In genomic region chr2:109387221-109387735, GRCh38 we compare ENCODE assay signal across 14 cellular contexts.
A peak's percentile ranks its signal among the peaks of the same experiment; 100 is the strongest.
DNase-seq lines count a peak whose midpoint lies in the region; ATAC-seq and TF ChIP-seq lines count a peak whose summit lies in the region.
"Had no signal": no experiment of that assay in that cellular context is flagged by ENCODE, and none has a peak within 500 bp of the region (broad histone marks: within the 10 kb centered on the region; RNA-seq: fewer than 3 reads in every experiment).

No MANE protein-coding gene starts in this region.

- H3K36me3 Mint-ChIP-seq in chondrocyte (ENCODE audit: low read depth), result peaks cover 31% of the 10 kb centered on the region
- H3K36me3 Mint-ChIP-seq: CD4-positive, alpha-beta memory T cell had no signal

- CTCF ChIA-PET in HEK293 (lab: Yijun Ruan, JAX), result no interaction called here

- H3K36me3 ChIP-seq in HEK293 (ENCODE audit: control insufficient read depth in 2 of 2, insufficient read depth in 1 of 2, low read length in 2 of 2), result no peaks in the 10 kb centered on the region
- H3K36me3 ChIP-seq in lower lobe of right lung, result no peaks in the 10 kb centered on the region
- no peaks in the 10 kb centered on the region for H3K36me3 ChIP-seq in spleen
- H3K36me3 ChIP-seq: HAP-1 had no signal

- H3K4me1 Mint-ChIP-seq in chondrocyte (ENCODE audit: low read depth), result peaks cover 44% of the 10 kb centered on the region
- H3K4me1 Mint-ChIP-seq: B cell; CD4-positive, alpha-beta memory T cell had no signal

- H3K4me3 ChIP-seq in HEK293 (ENCODE audit: low read depth, low read length), result no peak overlapping the region
- no peak overlapping the region for H3K4me3 ChIP-seq in lower lobe of right lung
- no peak overlapping the region for H3K4me3 ChIP-seq in spleen
- H3K4me3 ChIP-seq: GM23338, HAP-1 had no signal

- no peak overlapping the region for H3K4me3 Mint-ChIP-seq in chondrocyte (ENCODE audit: unreplicated experiment)
- H3K4me3 Mint-ChIP-seq: B cell; CD4-positive, alpha-beta memory T cell; GM23338; HFFc6 had no signal

- DNase-seq in chondrocyte (ENCODE audit: low spot score), result peak; percentile 62
- peak; percentile 12 for DNase-seq in lower lobe of right lung
- peak; percentile 41 for DNase-seq in spleen
- no peak for DNase-seq in NCI-H82 (lab: John Stamatoyannopoulos, UW)
- DNase-seq in NCI-H774 (lab: John Stamatoyannopoulos, UW), result no peak
- DNase-seq in SHP77 (lab: John Stamatoyannopoulos, UW), result no peak
- DNase-seq: C1 segment of cervical spinal cord; CD4-positive, alpha-beta memory T cell; DMS79; HFFc6 had no signal

- H3K9me3 ChIP-seq in HEK293 (ENCODE audit: control insufficient read depth, insufficient read depth, low read depth, low read length) (no peaks in the 10 kb centered on the region), lower lobe of right lung (no peaks in the 10 kb centered on the region), spleen (no peaks in the 10 kb centered on the region)
- H3K9me3 ChIP-seq: HAP-1 had no signal

- WGBS in spleen, 5 donors, result 94 to 98% (median 96%) methylated on average over 4 of the region's 4 CpGs

- H3K27me3 ChIP-seq in lower lobe of right lung (ENCODE audit: low read depth) (no peaks in the 10 kb centered on the region), spleen (replicated peaks in 1 of 7) (peaks cover 0 to 4% (median 0%) of the 10 kb centered on the region in 7 donors)

- H3K4me1 ChIP-seq in HEK293 (ENCODE audit: control insufficient read depth, insufficient read depth, low read length) (no peaks in the 10 kb centered on the region; the same call in 1 of the 2 replicates), lower lobe of right lung (peaks cover 32% of the 10 kb centered on the region), spleen (peaks cover 8 to 48% (median 32%) of the 10 kb centered on the region in 6 donors)
- H3K4me1 ChIP-seq: HAP-1 had no signal

- no peak for TF ChIP-seq CTCF in HEK293 (tag by site-specific recombination; IDR thresholded peaks at IDR 0.05)
- TF ChIP-seq CTCF in chondrocyte (IDR thresholded peaks at IDR 0.05), result no peak
- no peak for TF ChIP-seq CTCF in lower lobe of right lung (IDR thresholded peaks at IDR 0.05)
- no peak for TF ChIP-seq CTCF in spleen (IDR thresholded peaks at IDR 0.05 in 8 of 11, conservative IDR thresholded peaks at IDR 0.05 in 3 of 11)

- peak overlapping the region; percentile 51 for H3K27ac Mint-ChIP-seq in chondrocyte (ENCODE audit: unreplicated experiment)
- H3K27ac Mint-ChIP-seq: B cell, GM23338, HFFc6 had no signal

- POLR2A ChIA-PET in HEK293 (lab: Yijun Ruan, JAX), result no interaction called here

- H3K9me3 Mint-ChIP-seq in chondrocyte (ENCODE audit: low read depth), result no peaks in the 10 kb centered on the region
- H3K9me3 Mint-ChIP-seq: CD4-positive, alpha-beta memory T cell; GM23338; HFFc6 had no signal

- no peak for ATAC-seq in lower lobe of right lung

- intact Hi-C loops in lower lobe of right lung (cut with DNase I) (no loop called here), spleen (cut with DNase I; ENCODE audit: low total_unique reads) (no loop called here)

- H3K27ac ChIP-seq in HEK293 (ENCODE audit: extremely low read depth, low read depth, low read length), result no peak overlapping the region
- no peak overlapping the region for H3K27ac ChIP-seq in lower lobe of right lung
- H3K27ac ChIP-seq in spleen, result no peak overlapping the region

- H3K27me3 Mint-ChIP-seq in chondrocyte (ENCODE audit: low read depth), result no peaks in the 10 kb centered on the region
- H3K27me3 Mint-ChIP-seq: B cell had no signal

- TF ChIP-seq POLR2A in spleen (IDR thresholded peaks at IDR 0.05), result no peak

TF ChIP-seq in HEK293, 187 proteins besides CTCF, POLR2A, EP300 and RAD21:
- TF ChIP-seq ZNF623 (tag by site-specific recombination; IDR thresholded peaks at IDR 0.05) (peak; percentile 90), ZNF24 (tag by site-specific recombination; IDR thresholded peaks at IDR 0.05) (no peak), ZNF394 (tag by site-specific recombination; IDR thresholded peaks at IDR 0.05; ENCODE audit: borderline replicate concordance) (no peak), ZNF280C (tag by site-specific recombination; IDR thresholded peaks at IDR 0.05) (no peak)

Comparison
In these comparisons a context has a peak if more than half of its experiments do, and no peak if none do; other contexts are left out.
1. DNase-seq: peak in chondrocyte (single experiment), lower lobe of right lung (single experiment) and spleen (single experiment); none in NCI-H82 (single experiment), NCI-H774 (single experiment) and SHP77 (0 of 2).